Comparison of ENCODE assay signal across 4 cellular contexts in genomic region chr6:75410564-75410963, GRCh38.
A peak's percentile ranks its signal among the peaks of the same experiment; 100 is the strongest.
DNase-seq lines count a peak whose midpoint lies in the region; ATAC-seq, FAIRE-seq and TF ChIP-seq lines count a peak whose summit lies in the region.
"Not testable (repeated sequence)": the region's sequence is repeated elsewhere in the genome, so short reads cannot be mapped to it uniquely, and the experiment has no call there.

No MANE protein-coding gene starts in this region.

- H4K91ac ChIP-seq in mesenchymal stem cell (ENCODE audit: low read length), result not testable (repeated sequence)

- H3K27me3 ChIP-seq in K562 (ENCODE audit: control insufficient read depth in 2 of 2, insufficient read depth in 2 of 2, low read length in 2 of 2); mesenchymal stem cell (ENCODE audit: control insufficient read depth in 1 of 2, insufficient read depth in 1 of 2, low read length in 2 of 2): not testable (repeated sequence)

- H3K18ac ChIP-seq in mesenchymal stem cell (ENCODE audit: low read depth in 1 of 2, low read length in 2 of 2), result not testable (repeated sequence)

- not testable (repeated sequence) for H3K4ac ChIP-seq in mesenchymal stem cell (ENCODE audit: low read depth in 1 of 2, low read length in 2 of 2)

- H3K14ac ChIP-seq in mesenchymal stem cell (ENCODE audit: low read length in 2 of 2), result not testable (repeated sequence)

- not testable (repeated sequence) for H3K79me2 ChIP-seq in K562 (ENCODE audit: control insufficient read depth, insufficient read depth, low read length)

- H3K79me1 ChIP-seq in mesenchymal stem cell (replicated peaks; ENCODE audit: low read length, poor library complexity, severe bottlenecking), result not testable (repeated sequence)

- H3K23ac ChIP-seq in mesenchymal stem cell (ENCODE audit: low read length in 2 of 2), result not testable (repeated sequence)

- peak overlapping the region; percentile 80 for H2BK5ac ChIP-seq in mesenchymal stem cell (ENCODE audit: low read depth, low read length, poor library complexity, severe bottlenecking)

- not testable (repeated sequence) for H3K4me3 ChIP-seq in HEK293 (ENCODE audit: low read depth, low read length); K562; mesenchymal stem cell (ENCODE audit: insufficient read depth in 1 of 2, low read depth in 1 of 2, low read length in 2 of 2)

- not testable (repeated sequence) for H4K20me1 ChIP-seq in K562 (replicated peaks; ENCODE audit: control insufficient read depth, insufficient read depth, low read length)

- H2BK15ac ChIP-seq in mesenchymal stem cell (ENCODE audit: low read depth, poor library complexity, severe bottlenecking), result not testable (repeated sequence)

- not testable (repeated sequence) for TF ChIP-seq CTCF in HEK293 (tag by site-specific recombination; IDR thresholded peaks at IDR 0.05); K562 (IDR thresholded peaks at IDR 0.05 in 2 of 3, conservative IDR thresholded peaks at IDR 0.05 in 1 of 3; ENCODE audit: insufficient read depth in 2 of 3, low read depth in 1 of 3, low read length in 3 of 3)

- BruUV-seq in K562 (replicated peaks; lab: Mats Ljungman, UMichigan), result not testable (repeated sequence)

- H3K9me3 ChIP-seq in HEK293 (ENCODE audit: control insufficient read depth, insufficient read depth, low read depth, low read length); K562 (replicated peaks; ENCODE audit: control insufficient read depth, insufficient read depth, low read depth, low read length); mesenchymal stem cell (ENCODE audit: control insufficient read depth, low read length): not testable (repeated sequence)

- H2BK12ac ChIP-seq in mesenchymal stem cell (ENCODE audit: low read length in 2 of 2), result not testable (repeated sequence)

- not testable (repeated sequence) for H3K27ac ChIP-seq in HEK293 (ENCODE audit: extremely low read depth, low read depth, low read length); K562 (ENCODE audit: extremely low read depth, low read depth, low read length)
- H3K27ac ChIP-seq in mesenchymal stem cell (ENCODE audit: low read length, poor library complexity, severe bottlenecking), result peak overlapping the region; percentile 95

- H4K8ac ChIP-seq in mesenchymal stem cell (ENCODE audit: low read length), result not testable (repeated sequence)

- WGBS in K562 (ENCODE audit: insufficient coverage, low coverage, missing lambda C conversion rate), result 0% methylated on average over 2 of the region's 2 CpGs
- WGBS in mesenchymal stem cell, result 100% methylated on average over 1 of the region's 2 CpGs

- TF ChIP-seq POLR2A in K562 (conservative IDR thresholded peaks at IDR 0.05), result not testable (repeated sequence)

- intact Hi-C loops in K562 (cut with micrococcal nuclease), result not testable (repeated sequence)

- H3K4me2 ChIP-seq in K562 (ENCODE audit: insufficient read depth, low read length); mesenchymal stem cell (ENCODE audit: low read length, poor library complexity, severe bottlenecking): not testable (repeated sequence)

- not testable (repeated sequence) for TF ChIP-seq RAD21 in K562 (CRISPR knock-in tag; conservative IDR thresholded peaks at IDR 0.05 in 1 of 2, IDR thresholded peaks at IDR 0.05 in 1 of 2)

- in situ Hi-C loops in K562 (cut with MboI), result not testable (repeated sequence)

- not testable (repeated sequence) for H2AFZ ChIP-seq in K562 (ENCODE audit: low read depth, low read length); mesenchymal stem cell (ENCODE audit: low read depth, low read length)

- FAIRE-seq in K562 (lab: Jason Lieb, UNC), result not testable (repeated sequence)

- peaks cover 24% of the 10 kb centered on the region for H3K4me1 ChIP-seq in HEK293 (ENCODE audit: control insufficient read depth, insufficient read depth, low read length)
- not testable (repeated sequence) for H3K4me1 ChIP-seq in K562 (replicated peaks in 1 of 2; ENCODE audit: control insufficient read depth in 2 of 2, insufficient read depth in 2 of 2, low read length in 2 of 2); mesenchymal stem cell (ENCODE audit: control insufficient read depth, insufficient read depth, low read depth, low read length)

- H3K9me1 ChIP-seq in K562 (ENCODE audit: control insufficient read depth, insufficient read depth, low read length), result not testable (repeated sequence)

- DNase-seq in K562 (ENCODE audit: extremely low read depth in 1 of 4, low spot score in 3 of 4); mesenchymal stem cell: not testable (repeated sequence)

- not testable (repeated sequence) for H3K36me3 ChIP-seq in HEK293 (ENCODE audit: control insufficient read depth in 2 of 2, insufficient read depth in 1 of 2, low read length in 2 of 2); K562 (ENCODE audit: control insufficient read depth, insufficient read depth, low read length); mesenchymal stem cell (ENCODE audit: control insufficient read depth in 1 of 2, insufficient read depth in 2 of 2, low read depth in 1 of 2, low read length in 2 of 2)

- TF ChIP-seq EP300 in K562 (IDR thresholded peaks at IDR 0.05; ENCODE audit: low read length), result not testable (repeated sequence)

- not testable (repeated sequence) for H2BK120ac ChIP-seq in mesenchymal stem cell (ENCODE audit: low read depth, low read length)

- H2AK5ac ChIP-seq in mesenchymal stem cell (ENCODE audit: low read length, severe bottlenecking), result peak overlapping the region; percentile 61

- CTCF ChIA-PET in HEK293 (lab: Yijun Ruan, JAX); K562 (lab: Yijun Ruan, JAX; ENCODE audit: low intra/inter-chr PET ratio): not testable (repeated sequence)

- not testable (repeated sequence) for ATAC-seq in SK-N-SH treated with all-trans-retinoic acid at 6 μM for 48 hours, K562

- H3K9ac ChIP-seq in K562 (ENCODE audit: insufficient read depth in 1 of 2, low read depth in 2 of 2, low read length in 2 of 2); mesenchymal stem cell (ENCODE audit: low read length): not testable (repeated sequence)

- POLR2A ChIA-PET in HEK293 (lab: Yijun Ruan, JAX); K562 (lab: Yijun Ruan, JAX): not testable (repeated sequence)

TF ChIP-seq in HEK293, 187 proteins besides CTCF, POLR2A, EP300 and RAD21:
- TF ChIP-seq ZNF580 (tag by site-specific recombination; IDR thresholded peaks at IDR 0.05) (peak; percentile 81; the same call in 1 of the 2 replicates), ZNF146 (tag by site-specific recombination; IDR thresholded peaks at IDR 0.05) (peak; percentile 99)

TF ChIP-seq in SK-N-SH treated with all-trans-retinoic acid at 6 μM for 48 hours, 23 proteins besides CTCF, POLR2A, EP300 and RAD21:
- peak; percentile 43; the same call in 1 of the 2 replicates for TF ChIP-seq ZNF8 (CRISPR knock-in tag; IDR thresholded peaks at IDR 0.05)
TF ChIP-seq in SK-N-SH treated with all-trans-retinoic acid at 6 μM for 48 hours: peak in this region for 1; not testable (repeated sequence) for 22.

TF ChIP-seq in K562, 482 proteins besides CTCF, POLR2A, EP300 and RAD21:
- TF ChIP-seq ZNF146 (CRISPR knock-in tag; IDR thresholded peaks at IDR 0.05; ENCODE audit: unreplicated experiment), result peak; percentile 57
TF ChIP-seq in K562: peak in this region for 1; not testable (repeated sequence) for 481.
